20 cellular contexts compared by ENCODE assay signal in the genomic region with DNA sequence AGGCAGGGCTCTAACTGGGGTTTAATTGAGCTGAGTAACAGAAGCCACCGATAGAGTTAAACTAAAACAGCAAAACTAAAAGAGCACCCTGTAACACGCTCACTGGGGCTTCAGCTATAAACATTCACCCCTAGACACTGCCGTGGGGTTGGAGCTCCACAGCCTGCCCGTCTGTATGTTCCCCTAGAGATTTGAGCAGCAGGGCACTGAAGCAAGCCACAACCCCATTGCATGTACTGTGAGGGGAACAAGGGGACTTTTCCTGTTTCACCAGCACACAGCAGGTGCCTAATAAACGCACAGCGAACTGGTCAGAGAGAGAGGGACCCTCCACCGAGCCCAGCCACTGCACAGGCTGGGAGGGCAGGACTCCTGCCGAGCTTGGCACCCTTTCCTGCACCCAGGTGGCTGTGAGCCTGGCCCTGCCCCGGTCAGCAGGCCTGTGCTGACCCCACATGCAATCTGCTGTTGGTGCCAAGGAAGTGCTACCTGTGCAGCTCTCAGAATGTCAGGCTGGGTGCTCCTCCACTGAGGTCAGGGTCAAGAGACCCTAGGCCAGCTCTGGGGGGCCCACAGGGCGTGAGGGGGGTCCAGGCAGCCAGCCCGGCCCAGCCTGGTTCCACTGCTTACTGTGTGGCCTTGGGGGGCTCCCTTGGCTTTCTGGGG. TPM values are rescaled to one million over a fixed set of nuclear protein-coding genes. Genes with fewer than 3 reads are reported as not detected.
DNase-seq lines count a peak whose midpoint lies in the region; FAIRE-seq and TF ChIP-seq lines count a peak whose summit lies in the region.
"Had no signal": no experiment of that assay in that cellular context is flagged by ENCODE, and none has a peak within 500 bp of the region (broad histone marks: within the 10 kb centered on the region; RNA-seq: fewer than 3 reads in every experiment).

No MANE protein-coding gene starts in this region.

- H2AFZ ChIP-seq in H1 (ENCODE audit: low read length), result no peak overlapping the region
- H2AFZ ChIP-seq: GM23248 had no signal

- TF ChIP-seq CTCF in H1 (IDR thresholded peaks at IDR 0.05; ENCODE audit: control extremely low read depth in 1 of 3, insufficient read depth in 1 of 3, low read depth in 1 of 3, low read length in 3 of 3), result no peak

- H3K27ac Mint-ChIP-seq in activated naive CD4-positive, alpha-beta T cell treated with anti-CD3 and anti-CD28 coated beads, Interleukin-2, amount 10 ng/mL, durations not matched to agents 7 days and 5 days, result peak overlapping the region; percentile 49
- H3K27ac Mint-ChIP-seq in activated naive CD4-positive, alpha-beta T cell treated with anti-CD3 and anti-CD28 coated beads for 36 hours, result no peak overlapping the region
- peak overlapping the region in 4 of 8 donors; percentile 31 to 65 (median 50) for H3K27ac Mint-ChIP-seq in CD8-positive, alpha-beta memory T cell

- no peak for TF ChIP-seq RAD21 in H1 (IDR thresholded peaks at IDR 0.05 in 1 of 2, conservative IDR thresholded peaks at IDR 0.05 in 1 of 2; ENCODE audit: low read depth in 2 of 2, low read length in 2 of 2)

- peaks cover 17% of the 10 kb centered on the region for H3K4me1 Mint-ChIP-seq in activated naive CD4-positive, alpha-beta T cell treated with anti-CD3 and anti-CD28 coated beads, Interleukin-2, amount 10 ng/mL, durations not matched to agents 7 days and 5 days
- H3K4me1 Mint-ChIP-seq in activated naive CD4-positive, alpha-beta T cell treated with anti-CD3 and anti-CD28 coated beads for 36 hours (ENCODE audit: low read depth), result peaks cover 7% of the 10 kb centered on the region
- H3K4me1 Mint-ChIP-seq in CD8-positive, alpha-beta memory T cell, result peaks cover 4 to 46% (median 13%) of the 10 kb centered on the region in 3 donors

- H2BK5ac ChIP-seq in H1 (ENCODE audit: low read depth, low read length), result peak overlapping the region; percentile 49; the same call in 1 of the 2 replicates

- H3K23ac ChIP-seq in H1 (ENCODE audit: insufficient read length), result no peak overlapping the region

- no peak overlapping the region for H2BK20ac ChIP-seq in H1 (ENCODE audit: low read length)

- H2AK5ac ChIP-seq in H1 (ENCODE audit: low read depth, low read length), result no peak overlapping the region

- H3K9me3 ChIP-seq in H1 (ENCODE audit: insufficient read depth in 2 of 2, low read depth in 1 of 2, low read length in 1 of 2), result no peaks in the 10 kb centered on the region
- H3K9me3 ChIP-seq in CD8-positive, alpha-beta memory T cell (ENCODE audit: low read length), result no peaks in the 10 kb centered on the region
- H3K9me3 ChIP-seq: Caco-2 had no signal

- no peak overlapping the region for H3K14ac ChIP-seq in H1 (ENCODE audit: insufficient read length)

- POLR2A ChIA-PET in H1 (lab: Charles Lee; ENCODE audit: partially characterized antibody), result interaction anchor here (1.2 kb wide), 2 partner anchors 10 to 123 kb away, joined by 3 read pairs; no protein-coding TSS in a partner anchor
- POLR2A ChIA-PET in CD8-positive, alpha-beta memory T cell (lab: Charles Lee), result no interaction called here

- H4K91ac ChIP-seq in H1 (replicated peaks; ENCODE audit: insufficient read length, low read length), result no peak overlapping the region

- DNase-seq in activated naive CD4-positive, alpha-beta T cell treated with anti-CD3 and anti-CD28 coated beads, Interleukin-2, amount 10 ng/mL, durations not matched to agents 7 days and 5 days, result no peak
- DNase-seq in activated naive CD4-positive, alpha-beta T cell treated with anti-CD3 and anti-CD28 coated beads for 36 hours, result no peak
- no peak for DNase-seq in H1 (ENCODE audit: low read depth in 1 of 2, low spot score in 2 of 2)
- no peak for DNase-seq in NCI-H526 treated with DMSO at 0.1 percent for 48 hours (lab: John Stamatoyannopoulos, UW)
- no peak for DNase-seq in DMS53 treated with DMSO at 0.1 percent for 48 hours (lab: John Stamatoyannopoulos, UW; ENCODE audit: unreplicated experiment)
- no peak for DNase-seq in CD8-positive, alpha-beta memory T cell
- DNase-seq: AML-193, Caco-2, DMS153, GF-D8, GM23248, MV-4-11, NCI-H1417, NCI-H187 treated with DMSO at 0.1 percent for 48 hours, NCI-H226, SIG-M5 had no signal

- no peaks in the 10 kb centered on the region for H3K23me2 ChIP-seq in H1 (ENCODE audit: low read depth, low read length)

- H2BK12ac ChIP-seq in H1 (ENCODE audit: low read depth, low read length), result no peak overlapping the region

- no peak overlapping the region for H3K4me3 ChIP-seq in H1 (ENCODE audit: extremely low read depth in 1 of 4, insufficient read depth in 2 of 4, low read depth in 3 of 4, low read length in 4 of 4)
- H3K4me3 ChIP-seq in CD8-positive, alpha-beta memory T cell (ENCODE audit: low read length), result no peak overlapping the region
- H3K4me3 ChIP-seq: GM12878, GM23248 had no signal

- TF ChIP-seq POLR2A in H1 (IDR thresholded peaks at IDR 0.05; ENCODE audit: control extremely low read depth in 1 of 2, low read depth in 2 of 2, low read length in 2 of 2), result no peak

- no peaks in the 10 kb centered on the region for H3K79me2 ChIP-seq in H1 (ENCODE audit: control insufficient read depth in 1 of 2, insufficient read depth in 2 of 2, low read length in 2 of 2)

- no peak overlapping the region for H3K56ac ChIP-seq in H1 (replicated peaks; ENCODE audit: insufficient read length, low read depth, low read length)

- H3K9ac ChIP-seq in H1 (replicated peaks in 1 of 4; ENCODE audit: extremely low read depth in 1 of 4, low read depth in 3 of 4, low read length in 3 of 4), result no peak overlapping the region
- H3K9ac ChIP-seq: GM23248 had no signal

- no peaks in the 10 kb centered on the region for H3K79me1 ChIP-seq in H1 (ENCODE audit: low read depth, low read length)

- no peaks in the 10 kb centered on the region for H3K36me3 Mint-ChIP-seq in activated naive CD4-positive, alpha-beta T cell treated with anti-CD3 and anti-CD28 coated beads, Interleukin-2, amount 10 ng/mL, durations not matched to agents 7 days and 5 days
- H3K36me3 Mint-ChIP-seq in activated naive CD4-positive, alpha-beta T cell treated with anti-CD3 and anti-CD28 coated beads for 36 hours (ENCODE audit: low read depth), result no peaks in the 10 kb centered on the region
- no peaks in the 10 kb centered on the region for H3K36me3 Mint-ChIP-seq in CD8-positive, alpha-beta memory T cell

- H3K4ac ChIP-seq in H1 (replicated peaks; ENCODE audit: insufficient read length, low read depth, low read length), result no peak overlapping the region

- H4K8ac ChIP-seq in H1 (ENCODE audit: extremely low read depth, insufficient read depth, low read length), result no peak overlapping the region

- H3K4me3 Mint-ChIP-seq in activated naive CD4-positive, alpha-beta T cell treated with anti-CD3 and anti-CD28 coated beads, Interleukin-2, amount 10 ng/mL, durations not matched to agents 7 days and 5 days, result no peak overlapping the region
- H3K4me3 Mint-ChIP-seq in activated naive CD4-positive, alpha-beta T cell treated with anti-CD3 and anti-CD28 coated beads for 36 hours, result no peak overlapping the region
- no peak overlapping the region for H3K4me3 Mint-ChIP-seq in CD8-positive, alpha-beta memory T cell

- no peak for TF ChIP-seq EP300 in H1 (IDR thresholded peaks at IDR 0.05; ENCODE audit: borderline replicate concordance in 1 of 2, low read depth in 2 of 2, low read length in 2 of 2)

- peaks cover 0 to 2% of the 10 kb centered on the region in 2 experiments for H4K20me1 ChIP-seq in H1 (replicated peaks in 1 of 2; ENCODE audit: control insufficient read depth in 1 of 2, insufficient read depth in 2 of 2, low read length in 2 of 2)

- H2BK120ac ChIP-seq in H1 (replicated peaks; ENCODE audit: low read depth, low read length), result no peak overlapping the region

- no peak for FAIRE-seq in H1 (lab: Jason Lieb, UNC)
- FAIRE-seq: GM12878 had no signal

- H3K4me1 ChIP-seq in H1 (replicated peaks in 1 of 4; ENCODE audit: control insufficient read depth in 3 of 4, insufficient read depth in 4 of 4, low read length in 3 of 4), result peaks cover 0 to 14% (median 5%) of the 10 kb centered on the region in 4 experiments; a peak in 4 of 7 replicates
- H3K4me1 ChIP-seq in CD8-positive, alpha-beta memory T cell (ENCODE audit: insufficient read depth, low read length), result peaks cover 50% of the 10 kb centered on the region
- H3K4me1 ChIP-seq: Caco-2 had no signal

- CTCF ChIA-PET in activated naive CD4-positive, alpha-beta T cell treated with anti-CD3 and anti-CD28 coated beads, Interleukin-2, amount 10 ng/mL, durations not matched to agents 7 days and 5 days (lab: Charles Lee), result no interaction called here
- CTCF ChIA-PET in activated naive CD4-positive, alpha-beta T cell treated with anti-CD3 and anti-CD28 coated beads for 36 hours (lab: Charles Lee), result interaction anchor here (0.6 kb wide), 1 partner anchor 47 kb away, joined by 3 read pairs; no protein-coding TSS in a partner anchor
- CTCF ChIA-PET in H1 (lab: Charles Lee; ENCODE audit: partially characterized antibody), result interaction anchor here (0.7 to 6.5 kb wide), 13 partner anchors 9 to 82 kb away, joined by 3 to 93 read pairs (median 13); a partner anchor contains a TSS
- CTCF ChIA-PET in CD8-positive, alpha-beta memory T cell (lab: Charles Lee), result no interaction called here

- 91% methylated on average over 11 of the region's 11 CpGs; no CpG with 5 or more reads in 1 of the 2 experiments for WGBS in H1 (ENCODE audit: extremely low coverage in 1 of 2, insufficient coverage in 1 of 2, insufficient read length in 1 of 2, insufficient replicate concordance in 2 of 2, low coverage in 1 of 2, low lambda C conversion rate in 2 of 2, missing lambda C conversion rate in 1 of 2), 2 experiments

- H4K5ac ChIP-seq in H1 (ENCODE audit: insufficient read length, low read depth, low read length), result no peak overlapping the region

- no peak overlapping the region for H3K18ac ChIP-seq in H1 (ENCODE audit: extremely low read depth, low read length)

- H3K9me3 Mint-ChIP-seq in activated naive CD4-positive, alpha-beta T cell treated with anti-CD3 and anti-CD28 coated beads, Interleukin-2, amount 10 ng/mL, durations not matched to agents 7 days and 5 days, result no peaks in the 10 kb centered on the region
- H3K9me3 Mint-ChIP-seq in activated naive CD4-positive, alpha-beta T cell treated with anti-CD3 and anti-CD28 coated beads for 36 hours, result no peaks in the 10 kb centered on the region
- H3K9me3 Mint-ChIP-seq in CD8-positive, alpha-beta memory T cell, result no peaks in the 10 kb centered on the region

- H3K27ac ChIP-seq in angular gyrus (ENCODE audit: low read depth, low read length), result peak overlapping the region; percentile 78
- H3K27ac ChIP-seq in H1 (ENCODE audit: low read depth, low read length), result no peak overlapping the region; the same call in 1 of the 2 replicates
- H3K27ac ChIP-seq in temporal lobe (ENCODE audit: low read depth, low read length), result peak overlapping the region; percentile 61
- H3K27ac ChIP-seq in CD8-positive, alpha-beta memory T cell (ENCODE audit: low read depth, low read length), result no peak overlapping the region
- H3K27ac ChIP-seq: 22Rv1, GM23248 had no signal

- no peaks in the 10 kb centered on the region for H3K36me3 ChIP-seq in H1 (ENCODE audit: control insufficient read depth in 2 of 4, insufficient read depth in 4 of 4, low read length in 3 of 4)
- no peaks in the 10 kb centered on the region for H3K36me3 ChIP-seq in CD8-positive, alpha-beta memory T cell (ENCODE audit: insufficient read depth, low read length)

- no peaks in the 10 kb centered on the region for H3K27me3 ChIP-seq in H1 (replicated peaks in 1 of 4; ENCODE audit: control insufficient read depth in 3 of 4, extremely low read depth in 1 of 4, insufficient read depth in 3 of 4, low read length in 3 of 4)
- H3K27me3 ChIP-seq in CD8-positive, alpha-beta memory T cell (ENCODE audit: insufficient read depth, low read length, poor library complexity, severe bottlenecking), result peaks cover 4% of the 10 kb centered on the region

- peaks cover 4% of the 10 kb centered on the region for H3K27me3 Mint-ChIP-seq in activated naive CD4-positive, alpha-beta T cell treated with anti-CD3 and anti-CD28 coated beads, Interleukin-2, amount 10 ng/mL, durations not matched to agents 7 days and 5 days
- H3K27me3 Mint-ChIP-seq in activated naive CD4-positive, alpha-beta T cell treated with anti-CD3 and anti-CD28 coated beads for 36 hours (ENCODE audit: low read depth), result no peaks in the 10 kb centered on the region
- H3K27me3 Mint-ChIP-seq in CD8-positive, alpha-beta memory T cell, result no peaks in the 10 kb centered on the region

- intact Hi-C loops in activated naive CD4-positive, alpha-beta T cell treated with anti-CD3 and anti-CD28 coated beads for 36 hours (cut with micrococcal nuclease), result no loop called here

- no peak overlapping the region for H2BK15ac ChIP-seq in H1 (ENCODE audit: low read length)

- H3K4me2 ChIP-seq in H1 (ENCODE audit: insufficient read depth in 1 of 2, low read depth in 2 of 2, low read length in 2 of 2), result no peak overlapping the region

RNA-seq across cellular contexts. Expression of a gene that starts 31.9 kb away (rescaled TPM):
- total RNA-seq in activated naive CD4-positive, alpha-beta T cell treated with anti-CD3 and anti-CD28 coated beads for 36 hours, result 1 to 10 TPM; 2.1 to 2.5 TPM
- total RNA-seq in H1 (2021; fragmentation: NEBNext Ultra II Directional; extraction: Animal tissue kit (Norgen Biotek cat#: 25700)), result 21.8 and 22.5 TPM in 2 replicates
- polyA plus RNA-seq in H1 (2011; rRNA removed), result 41.3 and 51.5 TPM in 2 replicates
- 24.6 TPM for polyA plus RNA-seq in H1 (2011; cell fraction: cytosol; rRNA removed)
- 24.0 TPM for polyA plus RNA-seq in H1 (2011; cell fraction: nucleus; rRNA removed)
- polyA plus RNA-seq in H1 (2012, experiment 1 of 2), result 11.0 to 25.6 TPM (median 23.1 TPM) in 4 replicates
- 19.1 TPM for polyA plus RNA-seq in H1 (2012, experiment 2 of 2)
- polyA plus RNA-seq in H1 (2013, experiment 1 of 2), result 30.2 TPM
- 29.2 TPM for polyA plus RNA-seq in H1 (2013, experiment 2 of 2)
- polyA minus RNA-seq in H1 (2011; rRNA and poly(A)+ RNA removed), result 10.5 and 13.6 TPM in 2 replicates
- polyA minus RNA-seq in H1 (2011; cell fraction: cytosol; rRNA and poly(A)+ RNA removed), result 23.1 TPM
- polyA minus RNA-seq in H1 (2011; cell fraction: nucleus; rRNA and poly(A)+ RNA removed), result 9.8 TPM
- 7.6 TPM for total RNA-seq in temporal lobe
- total RNA-seq in CD8-positive, alpha-beta memory T cell, result 1 to 10 TPM; 1.8 to 2.7 TPM
- polyA plus RNA-seq in CD8-positive, alpha-beta memory T cell, result 6.0 TPM
- total RNA-seq: GM23248 had no signal

Comparison
In these comparisons a context has a peak if more than half of its experiments do, and no peak if none do; other contexts are left out.
1. CTCF ChIA-PET loops: an anchor here in activated naive CD4-positive, alpha-beta T cell treated with anti-CD3 and anti-CD28 coated beads for 36 hours (0.6 kb wide) and H1 (0.7 to 6.5 kb wide); none called in activated naive CD4-positive, alpha-beta T cell treated with anti-CD3 and anti-CD28 coated beads, Interleukin-2, amount 10 ng/mL, durations not matched to agents 7 days and 5 days and CD8-positive, alpha-beta memory T cell.
2. H3K27ac ChIP-seq: peak in angular gyrus (single experiment) and temporal lobe (single experiment); none in H1 (single experiment) and CD8-positive, alpha-beta memory T cell (single experiment).